8 cellular contexts compared by ENCODE assay signal in genomic region chr21:29025328-29025713, GRCh38. TPM values are rescaled to one million over a fixed set of nuclear protein-coding genes. Genes with fewer than 3 reads are reported as not detected.
DNase-seq lines count a peak whose midpoint lies in the region; ATAC-seq and TF ChIP-seq lines count a peak whose summit lies in the region.

No MANE protein-coding gene starts in this region.

- H3K27ac ChIP-seq in OCI-LY1 (ENCODE audit: low read depth, low read length, poor library complexity, severe bottlenecking) (no peak overlapping the region), duodenal mucosa (ENCODE audit: low read depth, low read length) (peak overlapping the region; percentile 99)

- H3K9ac ChIP-seq in OCI-LY1 (ENCODE audit: low read length) (peak overlapping the region; percentile 86), duodenal mucosa (ENCODE audit: low read depth in 1 of 2, low read length in 2 of 2) (peak overlapping the region; percentile 89 to 98)

- H3K9me3 Mint-ChIP-seq in naive thymus-derived CD8-positive, alpha-beta T cell, result no peaks in the 10 kb centered on the region

- DNase-seq in EL (peak; percentile 31), NCI-H226 (no peak), KBM-7 (no peak)
- no peak for DNase-seq in naive thymus-derived CD8-positive, alpha-beta T cell
- DNase-seq in stimulated activated CD4-positive, alpha-beta T cell treated with anti-CD3 and anti-CD28 coated beads, Interleukin-2, amount 100 ng/mL, for 48 hours, result no peak

- H3K27me3 ChIP-seq in OCI-LY1 (ENCODE audit: insufficient read depth, low read length) (no peaks in the 10 kb centered on the region), duodenal mucosa (ENCODE audit: control insufficient read depth in 1 of 2, insufficient read depth in 2 of 2, low read length in 2 of 2) (no peaks in the 10 kb centered on the region)

- H3K9me3 ChIP-seq in OCI-LY1 (ENCODE audit: low read length), result no peaks in the 10 kb centered on the region
- H3K9me3 ChIP-seq in duodenal mucosa (ENCODE audit: control insufficient read depth in 1 of 2, low read length in 2 of 2), result no peaks in the 10 kb centered on the region

- peak overlapping the region; percentile 83 for H3K4me2 ChIP-seq in OCI-LY1 (ENCODE audit: low read length)

- peaks cover 2 to 36% (median 4%) of the 10 kb centered on the region in 3 donors for H3K36me3 Mint-ChIP-seq in naive thymus-derived CD8-positive, alpha-beta T cell

- peaks cover 21% of the 10 kb centered on the region for H3K4me1 ChIP-seq in OCI-LY1 (ENCODE audit: insufficient read depth, low read length, severe bottlenecking)
- peaks cover 10 to 12% of the 10 kb centered on the region in 2 donors for H3K4me1 ChIP-seq in duodenal mucosa (ENCODE audit: control insufficient read depth in 1 of 2, insufficient read depth in 2 of 2, low read length in 2 of 2)

- H3K4me3 Mint-ChIP-seq in naive thymus-derived CD8-positive, alpha-beta T cell, result peak overlapping the region; percentile 94 to 99 (median 97)

- POLR2A ChIA-PET in naive thymus-derived CD8-positive, alpha-beta T cell (lab: Charles Lee), result interaction anchor here (0.7 to 12.8 kb wide), 12 partner anchors 16 to 424 kb away, joined by 3 to 370 read pairs (median 5); partner anchors contain the start of genes BACH1, CCT8 and LTN1

- H3K36me3 ChIP-seq in OCI-LY1 (ENCODE audit: insufficient read depth, low read length), result peaks cover 12% of the 10 kb centered on the region
- peaks cover 1 to 9% of the 10 kb centered on the region in 2 donors for H3K36me3 ChIP-seq in duodenal mucosa (ENCODE audit: control insufficient read depth in 1 of 2, insufficient read depth in 2 of 2, low read length in 2 of 2)

- H3K27ac Mint-ChIP-seq in naive thymus-derived CD8-positive, alpha-beta T cell, result peak overlapping the region; percentile 98 to 100 (median 100)

- peak overlapping the region; percentile 85 for H3K4me3 ChIP-seq in OCI-LY1 (ENCODE audit: low read depth, low read length, poor library complexity, severe bottlenecking)
- H3K4me3 ChIP-seq in duodenal mucosa (ENCODE audit: low read depth in 1 of 2, low read length in 2 of 2), result peak overlapping the region; percentile 95 to 96

- in situ Hi-C loops in KBM-7 (cut with MboI; ENCODE audit: low pct_unique_long_range_greater_than_20kb, low sequenced_read_pairs), result no loop called here

- H3K9me2 ChIP-seq in OCI-LY1 (ENCODE audit: low read depth, low read length), result no peaks in the 10 kb centered on the region

- ATAC-seq in naive thymus-derived CD8-positive, alpha-beta T cell, result no peak
- no peak for ATAC-seq in HG02623 (IDR thresholded peaks at IDR 0.05; ENCODE audit: unreplicated experiment)

- H3K79me2 ChIP-seq in OCI-LY1 (ENCODE audit: insufficient read depth, low read length), result peaks cover 30% of the 10 kb centered on the region

- peaks cover 0 to 1% (median 0%) of the 10 kb centered on the region in 5 donors for H3K27me3 Mint-ChIP-seq in naive thymus-derived CD8-positive, alpha-beta T cell

- no peaks in the 10 kb centered on the region for H3F3A ChIP-seq in OCI-LY1 (ENCODE audit: insufficient read depth, low read length)

- no peak overlapping the region for H2AFZ ChIP-seq in OCI-LY1 (ENCODE audit: low read length)

- H3K4me1 Mint-ChIP-seq in naive thymus-derived CD8-positive, alpha-beta T cell, result peaks cover 23 to 60% (median 54%) of the 10 kb centered on the region in 4 donors

- H4K20me1 ChIP-seq in OCI-LY1 (ENCODE audit: insufficient read depth, low read length), result no peaks in the 10 kb centered on the region

- no peak for TF ChIP-seq CTCF in OCI-LY1 (IDR thresholded peaks at IDR 0.05; ENCODE audit: low read length)

RNA-seq across cellular contexts. Expression of gene USP16, which starts 0.9 kb away (rescaled TPM):
- 10 to 100 TPM; 62.0 to 62.6 TPM for total RNA-seq in naive thymus-derived CD8-positive, alpha-beta T cell
- 10 to 100 TPM; 20.0 to 21.9 (median 20.6) TPM for polyA plus RNA-seq in naive thymus-derived CD8-positive, alpha-beta T cell

RNA-seq across cellular contexts. Expression of gene RWDD2B, which starts 6.2 kb away (rescaled TPM):
- total RNA-seq in naive thymus-derived CD8-positive, alpha-beta T cell, result 1 to 10 TPM; 6.2 to 8.6 TPM
- polyA plus RNA-seq in naive thymus-derived CD8-positive, alpha-beta T cell, result 10 to 100 TPM; 12.0 to 15.7 (median 12.6) TPM

RNA-seq across cellular contexts. Expression of gene LTN1, which starts 32.6 kb away (rescaled TPM):
- total RNA-seq in naive thymus-derived CD8-positive, alpha-beta T cell, result 10 to 100 TPM; 30.3 to 30.5 TPM
- 10 to 100 TPM; 12.0 to 14.1 (median 13.0) TPM for polyA plus RNA-seq in naive thymus-derived CD8-positive, alpha-beta T cell

RNA-seq across cellular contexts. Expression of gene CCT8, which starts 48.1 kb away (rescaled TPM):
- total RNA-seq in naive thymus-derived CD8-positive, alpha-beta T cell, result 100 to 1,000 TPM; 145 to 148 TPM
- 100 to 1,000 TPM; 130 to 182 (median 168) TPM for polyA plus RNA-seq in naive thymus-derived CD8-positive, alpha-beta T cell
